In the genomic region with DNA sequence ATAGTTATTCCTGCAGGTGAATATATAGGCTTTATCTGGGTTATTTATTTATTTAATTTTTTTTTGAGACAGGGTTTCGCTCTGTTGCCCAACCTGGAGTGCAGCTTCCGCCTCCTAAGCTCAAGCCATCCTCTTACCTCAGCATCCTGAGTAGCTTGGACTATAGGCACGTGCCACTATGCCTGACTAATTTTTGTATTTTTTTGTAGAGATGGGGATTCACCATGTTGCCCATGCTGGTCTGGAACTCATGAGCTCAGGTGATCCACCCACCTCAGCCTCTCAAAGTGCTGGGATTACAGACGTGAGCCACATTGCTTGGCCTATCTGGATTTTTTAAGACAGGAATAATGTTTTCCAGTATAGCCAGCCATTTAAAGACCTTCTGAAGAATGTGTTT, we compare ENCODE assay signal across 10 cellular contexts. TPM values are rescaled to one million over a fixed set of nuclear protein-coding genes. Genes with fewer than 3 reads are reported as not detected.
DNase-seq lines count a peak whose midpoint lies in the region; ATAC-seq and TF ChIP-seq lines count a peak whose summit lies in the region.
"Had no signal": no experiment of that assay in that cellular context is flagged by ENCODE, and none has a peak within 500 bp of the region (broad histone marks: within the 10 kb centered on the region; RNA-seq: fewer than 3 reads in every experiment).

No MANE protein-coding gene starts in this region.

- no peaks in the 10 kb centered on the region for H3K27me3 ChIP-seq in DOHH2 (ENCODE audit: control insufficient read depth, low read length)
- H3K27me3 ChIP-seq in esophagus muscularis mucosa, result no peaks in the 10 kb centered on the region

- TF ChIP-seq EP300 in esophagus muscularis mucosa (IDR thresholded peaks at IDR 0.05), result no peak

- intact Hi-C loops in esophagus muscularis mucosa (cut with DNase I), result no loop called here

- ATAC-seq in naive B cell (ENCODE audit: low read depth in 2 of 2) (no peak), GM18520 (IDR thresholded peaks at IDR 0.05; ENCODE audit: unreplicated experiment) (no peak)

- peaks cover 54% of the 10 kb centered on the region for H3K4me1 Mint-ChIP-seq in activated naive CD8-positive, alpha-beta T cell treated with anti-CD3 and anti-CD28 coated beads for 36 hours
- H3K4me1 Mint-ChIP-seq in naive B cell, result peaks cover 38 to 49% (median 40%) of the 10 kb centered on the region in 3 donors

- peak overlapping the region; percentile 99 for H3K27ac Mint-ChIP-seq in activated naive CD8-positive, alpha-beta T cell treated with anti-CD3 and anti-CD28 coated beads for 36 hours
- peak overlapping the region in 4 of 6 donors; percentile 5 to 93 (median 91) for H3K27ac Mint-ChIP-seq in naive B cell

- peak overlapping the region; percentile 87 for H3K4me2 ChIP-seq in DOHH2 (ENCODE audit: low read length)

- peaks cover 63% of the 10 kb centered on the region for H3F3A ChIP-seq in DOHH2 (ENCODE audit: control insufficient read depth, insufficient read depth)

- 81% methylated on average over 4 of the region's 4 CpGs for WGBS in esophagus muscularis mucosa

- peak overlapping the region; percentile 98 for H3K4me3 Mint-ChIP-seq in activated naive CD8-positive, alpha-beta T cell treated with anti-CD3 and anti-CD28 coated beads for 36 hours
- peak overlapping the region in 7 of 8 donors; percentile 25 to 95 (median 67) for H3K4me3 Mint-ChIP-seq in naive B cell

- DNase-seq in Jurkat, Clone E6-1 (ENCODE audit: low read depth, low spot score), result no peak
- DNase-seq in activated naive CD8-positive, alpha-beta T cell treated with anti-CD3 and anti-CD28 coated beads for 36 hours, result no peak
- DNase-seq in naive B cell (peak; percentile 23), NCI-H526 treated with DMSO at 0.1 percent for 48 hours (lab: John Stamatoyannopoulos, UW) (no peak), esophagus muscularis mucosa (ENCODE audit: extremely low spot score) (no peak), NCI-H1436 (lab: John Stamatoyannopoulos, UW) (no peak)
- DNase-seq: activated gamma-delta T cell; stimulated activated CD4-positive, alpha-beta T cell treated with anti-CD3 and anti-CD28 coated beads, Interleukin-4, amount 100 ng/mL, for 1 hour had no signal

- H3K9me3 ChIP-seq in DOHH2 (ENCODE audit: control insufficient read depth, insufficient read depth, low read length) (no peaks in the 10 kb centered on the region), esophagus muscularis mucosa (no peaks in the 10 kb centered on the region)

- H3K9me2 ChIP-seq in DOHH2 (replicated peaks; ENCODE audit: control insufficient read depth, low read length), result no peaks in the 10 kb centered on the region

- no peak for TF ChIP-seq POLR2A in esophagus muscularis mucosa (IDR thresholded peaks at IDR 0.05; ENCODE audit: low read depth)

- no peaks in the 10 kb centered on the region for H3K9me3 Mint-ChIP-seq in activated naive CD8-positive, alpha-beta T cell treated with anti-CD3 and anti-CD28 coated beads for 36 hours
- no peaks in the 10 kb centered on the region for H3K9me3 Mint-ChIP-seq in naive B cell

- TF ChIP-seq CTCF in DOHH2 (IDR thresholded peaks at IDR 0.05; ENCODE audit: low read depth, low read length, poor library complexity, severe bottlenecking), result no peak
- no peak for TF ChIP-seq CTCF in esophagus muscularis mucosa (IDR thresholded peaks at IDR 0.05)

- H3K4me3 ChIP-seq in DOHH2 (ENCODE audit: low read length) (peak overlapping the region; percentile 90), esophagus muscularis mucosa (no peak overlapping the region)
- H3K4me3 ChIP-seq in Jurkat, Clone E6-1 (ENCODE audit: low read length), result peak overlapping the region; percentile 68

- H3K4me1 ChIP-seq in DOHH2 (ENCODE audit: control insufficient read depth, low read length) (peaks cover 67% of the 10 kb centered on the region), esophagus muscularis mucosa (peaks cover 16 to 41% (median 35%) of the 10 kb centered on the region in 4 donors)

- peaks cover 5% of the 10 kb centered on the region for H3K27me3 Mint-ChIP-seq in activated naive CD8-positive, alpha-beta T cell treated with anti-CD3 and anti-CD28 coated beads for 36 hours
- H3K27me3 Mint-ChIP-seq in naive B cell, result no peaks in the 10 kb centered on the region

- peaks cover 63% of the 10 kb centered on the region for H3K36me3 Mint-ChIP-seq in activated naive CD8-positive, alpha-beta T cell treated with anti-CD3 and anti-CD28 coated beads for 36 hours
- peaks cover 9 to 20% of the 10 kb centered on the region in 2 donors for H3K36me3 Mint-ChIP-seq in naive B cell

- H4K20me1 ChIP-seq in DOHH2 (ENCODE audit: control insufficient read depth, insufficient read depth, low read depth, low read length), result peaks cover 35% of the 10 kb centered on the region

- H3K27ac ChIP-seq in DOHH2 (ENCODE audit: low read depth, low read length), result peak overlapping the region; percentile 64
- H3K27ac ChIP-seq in esophagus muscularis mucosa (replicated peaks in 1 of 4), result no peak overlapping the region

- peaks cover 63% of the 10 kb centered on the region for H3K36me3 ChIP-seq in DOHH2 (ENCODE audit: control insufficient read depth, low read length)
- H3K36me3 ChIP-seq in esophagus muscularis mucosa, result peaks cover 34 to 58% (median 42%) of the 10 kb centered on the region in 4 donors

- H3K79me2 ChIP-seq in DOHH2 (ENCODE audit: control insufficient read depth, low read length), result peaks cover 40% of the 10 kb centered on the region

RNA-seq across cellular contexts. Expression of gene RAN, which starts 2.0 kb away (rescaled TPM):
- polyA plus RNA-seq in Jurkat, Clone E6-1 (2012; ENCODE audit: insufficient read depth, insufficient read length), result 2,228 TPM
- total RNA-seq in activated naive CD8-positive, alpha-beta T cell treated with anti-CD3 and anti-CD28 coated beads for 36 hours, result 1,000 to 10,000 TPM; 2,531 to 2,575 TPM
- 100 to 1,000 TPM; 454 to 580 (median 539) TPM for polyA plus RNA-seq in naive B cell (ENCODE audit: low read depth in 6 of 6)
- 100 to 1,000 TPM; 157 to 211 (median 197) TPM for total RNA-seq in esophagus muscularis mucosa

RNA-seq across cellular contexts. Expression of gene STX2, which starts 34.8 kb away (rescaled TPM):
- polyA plus RNA-seq in Jurkat, Clone E6-1 (2012; ENCODE audit: insufficient read depth, insufficient read length), result 14.1 TPM
- 10 to 100 TPM; 13.8 to 14.0 TPM for total RNA-seq in activated naive CD8-positive, alpha-beta T cell treated with anti-CD3 and anti-CD28 coated beads for 36 hours
- 1 to 10 TPM in 5 of 6 donors, under 1 TPM in 1; 0.26 to 5.8 (median 5.4) TPM for polyA plus RNA-seq in naive B cell (ENCODE audit: low read depth in 6 of 6)
- total RNA-seq in esophagus muscularis mucosa, result 10 to 100 TPM; 46.6 to 80.8 (median 49.1) TPM

Comparison
In these comparisons a context has a peak if more than half of its experiments do, and no peak if none do; other contexts are left out.
1. H3K4me3 ChIP-seq: peak in DOHH2 (single experiment) and Jurkat, Clone E6-1 (single experiment); none in esophagus muscularis mucosa (0 of 4).
2. RNA of gene RAN, which starts 2.0 kb away (total RNA-seq): 2,531 to 2,575 TPM in activated naive CD8-positive, alpha-beta T cell treated with anti-CD3 and anti-CD28 coated beads for 36 hours; 157 to 211 TPM in esophagus muscularis mucosa; every median in the first group is over 10 times any median in the second.